In the genomic region with DNA sequence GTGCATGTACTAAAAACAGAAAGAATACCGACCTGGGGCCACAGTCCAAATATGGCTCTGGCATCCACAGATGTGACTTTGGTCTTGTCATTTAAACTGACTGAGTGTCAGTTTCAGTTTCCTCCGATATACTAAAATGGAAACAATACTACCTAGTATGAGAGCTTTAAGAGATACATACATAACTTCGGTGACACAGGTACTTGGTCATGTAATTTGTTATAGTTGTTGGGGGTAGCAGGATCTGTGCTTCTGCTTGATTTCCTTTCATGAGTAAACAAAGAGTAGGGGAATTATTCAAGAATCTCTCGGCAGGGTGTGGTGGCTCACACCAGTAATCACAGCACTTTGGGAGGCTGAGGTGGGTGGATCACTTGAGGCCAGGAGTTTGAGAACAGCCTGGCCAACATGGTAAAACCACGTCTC, we compare ENCODE assay signal across 8 cellular contexts. TPM values are rescaled to one million over a fixed set of nuclear protein-coding genes. Genes with fewer than 3 reads are reported as not detected.
DNase-seq lines count a peak whose midpoint lies in the region; ATAC-seq and TF ChIP-seq lines count a peak whose summit lies in the region.

No MANE protein-coding gene starts in this region.

- H3K27ac ChIP-seq in sigmoid colon (no peak overlapping the region), neuronal stem cell (replicated peaks; ENCODE audit: low read length) (no peak overlapping the region)

- H3K79me1 ChIP-seq in neuronal stem cell (ENCODE audit: low read depth, low read length): no peaks in the 10 kb centered on the region

- no peak overlapping the region for H2BK120ac ChIP-seq in neuronal stem cell (ENCODE audit: low read depth, low read length)

- H3K36me3 ChIP-seq in sigmoid colon: no peaks in the 10 kb centered on the region
- peaks cover 0 to 24% of the 10 kb centered on the region in 2 donors for H3K36me3 ChIP-seq in neuronal stem cell (replicated peaks in 1 of 2; ENCODE audit: control insufficient read depth in 2 of 2, insufficient read depth in 2 of 2, low read length in 2 of 2)

- DNase-seq in left lobe of liver (ENCODE audit: low spot score) (no peak), sigmoid colon (no peak), NCI-H774 (lab: John Stamatoyannopoulos, UW) (no peak), AG08395 (ENCODE audit: low spot score) (no peak), neuronal stem cell (ENCODE audit: low spot score) (no peak)

- H3K4me3 ChIP-seq in sigmoid colon (no peak overlapping the region), neuronal stem cell (ENCODE audit: low read length in 2 of 2) (no peak overlapping the region)

- H3K27me3 ChIP-seq in sigmoid colon (no peaks in the 10 kb centered on the region), neuronal stem cell (ENCODE audit: control insufficient read depth in 3 of 3, insufficient read depth in 3 of 3, low read depth in 1 of 3, low read length in 3 of 3) (no peaks in the 10 kb centered on the region)

- H2AFZ ChIP-seq in neuronal stem cell (ENCODE audit: low read length): no peak overlapping the region

- no peak overlapping the region for H3K4me2 ChIP-seq in neuronal stem cell (ENCODE audit: insufficient read depth, low read length, poor library complexity, severe bottlenecking)

- 68 to 79% methylated on average over 5 of the region's 5 CpGs for WGBS in sigmoid colon, 2 donors
- WGBS in neuronal stem cell (ENCODE audit: extremely low coverage in 2 of 2, insufficient read length in 2 of 2, insufficient replicate concordance in 1 of 2), 2 donors: no CpG with 5 or more reads among the region's 5 CpGs

- H2BK5ac ChIP-seq in neuronal stem cell (ENCODE audit: low read length): no peak overlapping the region

- H2AK5ac ChIP-seq in neuronal stem cell (ENCODE audit: low read depth, low read length): no peak overlapping the region

- peaks cover 0 to 22% (median 13%) of the 10 kb centered on the region in 4 donors for H3K4me1 ChIP-seq in sigmoid colon
- H3K4me1 ChIP-seq in neuronal stem cell (ENCODE audit: control insufficient read depth in 2 of 2, insufficient read depth in 1 of 2, low read depth in 1 of 2, low read length in 2 of 2): peaks cover 3 to 11% of the 10 kb centered on the region in 2 donors

- H4K8ac ChIP-seq in neuronal stem cell (ENCODE audit: low read depth, low read length): no peak overlapping the region

- H3K4ac ChIP-seq in neuronal stem cell (ENCODE audit: low read length): no peak overlapping the region

- peak; percentile 78 for ATAC-seq in GM18858 (IDR thresholded peaks at IDR 0.05; ENCODE audit: unreplicated experiment)
- ATAC-seq in GM21529 (IDR thresholded peaks at IDR 0.05; ENCODE audit: unreplicated experiment): peak; percentile 87
- peak; percentile 74 for ATAC-seq in HG03469 (IDR thresholded peaks at IDR 0.05; ENCODE audit: unreplicated experiment)
- peak; percentile 53 for ATAC-seq in left lobe of liver

- no peak overlapping the region for H3K14ac ChIP-seq in neuronal stem cell (ENCODE audit: low read length)

- TF ChIP-seq EP300 in sigmoid colon (IDR thresholded peaks at IDR 0.05): no peak

- no peak for TF ChIP-seq POLR2A in sigmoid colon (IDR thresholded peaks at IDR 0.05)

- TF ChIP-seq CTCF in sigmoid colon (IDR thresholded peaks at IDR 0.05): no peak

- no peaks in the 10 kb centered on the region for H3K9me3 ChIP-seq in sigmoid colon
- H3K9me3 ChIP-seq in neuronal stem cell (replicated peaks in 1 of 2; ENCODE audit: control insufficient read depth in 2 of 2, insufficient read depth in 1 of 2, low read depth in 1 of 2, low read length in 2 of 2): no peaks in the 10 kb centered on the region

- H4K91ac ChIP-seq in neuronal stem cell (ENCODE audit: low read depth, low read length, poor library complexity): no peak overlapping the region

- no peak overlapping the region for H2BK15ac ChIP-seq in neuronal stem cell (ENCODE audit: low read length)

- H3K9ac ChIP-seq in neuronal stem cell (ENCODE audit: low read depth, low read length, poor library complexity): no peak overlapping the region

- intact Hi-C loops in sigmoid colon (cut with DNase I): no loop called here

- no peak overlapping the region for H3K18ac ChIP-seq in neuronal stem cell (ENCODE audit: low read length)

- no peak overlapping the region for H3K23ac ChIP-seq in neuronal stem cell (ENCODE audit: low read depth, low read length, poor library complexity)

- H2BK12ac ChIP-seq in neuronal stem cell (ENCODE audit: low read length): no peak overlapping the region

RNA-seq across cellular contexts. Expression of gene MTMR12, which starts 32.1 kb away (rescaled TPM):
- 15.3 TPM for total RNA-seq in left lobe of liver
- 10 to 100 TPM; 26.7 to 49.9 (median 36.0) TPM for total RNA-seq in sigmoid colon
- 10 to 100 TPM in 1 of 3 donors, 1 to 10 TPM in 2; 6.5 to 11.5 (median 8.4) TPM for polyA plus RNA-seq in sigmoid colon
- 14.2 TPM for polyA plus RNA-seq in neuronal stem cell (2013, experiment 1 of 2)
- 14.8 TPM for polyA plus RNA-seq in neuronal stem cell (2013, experiment 2 of 2)
